ENCODE assay signal across 8 cellular contexts in the genomic region with DNA sequence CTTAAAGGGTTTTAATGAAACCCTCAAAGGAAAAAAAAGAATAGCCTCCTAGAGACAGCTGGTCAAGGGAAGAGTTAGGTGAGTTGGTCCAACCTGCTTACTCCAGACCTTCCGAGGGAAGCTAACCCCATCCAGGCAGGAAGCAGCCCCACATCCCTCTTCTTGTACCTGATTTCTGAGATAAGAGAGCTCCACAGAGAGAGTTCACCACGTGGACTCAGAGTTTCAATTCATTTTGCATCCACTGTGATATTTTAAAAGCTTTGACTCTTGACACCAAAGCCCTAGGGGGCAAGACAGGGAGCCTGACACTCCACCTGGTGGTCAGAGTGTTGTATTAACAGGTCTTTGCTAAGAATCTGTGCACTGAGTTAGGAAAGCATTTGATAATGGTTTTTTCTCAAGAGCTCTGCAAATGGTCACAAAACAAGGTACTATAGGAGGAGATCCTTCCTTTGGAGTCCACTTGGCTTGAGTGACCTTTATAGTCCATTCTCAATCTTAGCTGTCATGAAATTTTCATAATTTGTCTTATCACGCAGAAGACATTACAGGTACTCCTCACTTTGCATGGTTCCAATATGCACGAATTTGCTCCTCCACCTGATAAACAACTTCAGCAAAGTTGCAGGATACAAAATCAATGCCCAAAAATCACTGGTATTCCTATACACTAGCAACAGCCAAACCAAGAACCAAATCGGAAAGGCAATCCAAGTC. TPM values are rescaled to one million over a fixed set of nuclear protein-coding genes. Genes with fewer than 3 reads are reported as not detected.
A peak's percentile ranks its signal among the peaks of the same experiment; 100 is the strongest.
DNase-seq lines count a peak whose midpoint lies in the region; ATAC-seq and TF ChIP-seq lines count a peak whose summit lies in the region.

No MANE protein-coding gene starts in this region.

- no peaks in the 10 kb centered on the region for H3K27me3 ChIP-seq in kidney epithelial cell (ENCODE audit: control insufficient read depth, insufficient read depth, low read length)

- DNase-seq in NCI-H446 (lab: John Stamatoyannopoulos, UW) (peak; percentile 5 to 73), NCI-H446 treated with DMSO at 0.1 percent for 48 hours (lab: John Stamatoyannopoulos, UW) (no peak), NCI-H1092 treated with DMSO at 0.1 percent for 48 hours (lab: John Stamatoyannopoulos, UW) (peak; percentile 36), T-helper 22 cell (ENCODE audit: low read depth) (peak; percentile 49), astrocyte of the hippocampus (ENCODE audit: low read depth, low spot score) (peak; percentile 63), kidney epithelial cell (ENCODE audit: low read depth) (no peak)
- peak; percentile 56 to 62 (median 58) for DNase-seq in stimulated activated CD4-positive, alpha-beta T cell treated with anti-CD3 and anti-CD28 coated beads, TNF-alpha, amount 100 ng/mL, for 48 hours (ENCODE audit: low read depth in 3 of 3)

- H3K4me3 ChIP-seq in kidney epithelial cell (ENCODE audit: low read depth, low read length) = no peak overlapping the region

- peak; percentile 93 for ATAC-seq in HG02610 (IDR thresholded peaks at IDR 0.05; ENCODE audit: unreplicated experiment)

- no peaks in the 10 kb centered on the region for H3K36me3 ChIP-seq in kidney epithelial cell (ENCODE audit: control insufficient read depth, insufficient read depth, low read length)

- peak; percentile 58 for TF ChIP-seq CTCF in kidney epithelial cell (IDR thresholded peaks at IDR 0.05; ENCODE audit: insufficient read depth, low read length, poor library complexity, severe bottlenecking)

RNA-seq across cellular contexts. Expression of gene RIPOR2, which starts 56.1 kb away (rescaled TPM):
- total RNA-seq in kidney epithelial cell = 0.79 and 1.8 TPM in 2 replicates

Comparison
In these comparisons a context has a peak if more than half of its experiments do, and no peak if none do; other contexts are left out.
1. DNase-seq: peak in NCI-H446 (2 of 2), NCI-H1092 treated with DMSO at 0.1 percent for 48 hours (single experiment), T-helper 22 cell (single experiment), astrocyte of the hippocampus (single experiment) and stimulated activated CD4-positive, alpha-beta T cell treated with anti-CD3 and anti-CD28 coated beads, TNF-alpha, amount 100 ng/mL, for 48 hours (3 of 3); none in NCI-H446 treated with DMSO at 0.1 percent for 48 hours (single experiment) and kidney epithelial cell (single experiment).